27 cellular contexts compared by ENCODE assay signal in the genomic region with DNA sequence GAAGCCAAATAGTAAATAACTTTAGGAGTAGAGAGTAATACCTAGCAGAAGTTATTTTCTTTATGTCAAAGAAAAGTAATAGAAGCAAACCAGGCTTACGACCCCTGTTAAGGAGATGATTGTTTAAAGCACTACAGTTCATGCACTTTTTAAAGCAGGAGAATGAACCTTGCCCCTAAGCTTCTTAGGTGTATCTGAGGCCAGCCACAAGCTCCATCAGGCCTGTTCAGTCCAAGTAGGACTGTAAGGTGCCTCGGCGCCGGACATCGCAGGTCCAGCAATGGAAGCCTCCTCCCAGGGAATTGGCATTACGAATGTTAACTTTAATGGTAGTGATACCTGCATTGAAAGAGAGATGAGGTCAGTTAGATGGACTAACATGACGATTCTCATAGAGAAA.
"Had no signal": no experiment of that assay in that cellular context is flagged by ENCODE, and none has a peak within 500 bp of the region (broad histone marks: within the 10 kb centered on the region; RNA-seq: fewer than 3 reads in every experiment).

No MANE protein-coding gene starts in this region.

- FAIRE-seq: bronchial epithelial cell, frontal cortex had no signal

- H3K27me3 ChIP-seq: ascending aorta, brain microvascular endothelial cell, dorsolateral prefrontal cortex had no signal

- H3K4me3 Mint-ChIP-seq: activated CD4-positive, alpha-beta memory T cell treated with anti-CD3 and anti-CD28 coated beads, Interleukin-2, amount 10 ng/mL, durations not matched to agents 7 days and 5 days; activated CD4-positive, alpha-beta T cell treated with anti-CD3 and anti-CD28 coated beads for 36 hours; activated CD4-positive, alpha-beta T cell treated with anti-CD3 and anti-CD28 coated beads, Interleukin-2, amount 10 ng/mL, durations not matched to agents 24 days and 14 days; activated naive CD4-positive, alpha-beta T cell treated with anti-CD3 and anti-CD28 coated beads, Interleukin-2, amount 10 ng/mL, durations not matched to agents 7 days and 5 days; activated naive CD8-positive, alpha-beta T cell treated with anti-CD3 and anti-CD28 coated beads for 36 hours; activated T-cell treated with anti-CD3 and anti-CD28 coated beads, Interleukin-2, amount 50 U/mL, for 24 hours; activated T-cell treated with anti-CD3 and anti-CD28 coated beads, Interleukin-2, amount 50 U/mL, for 72 hours; central memory CD8-positive, alpha-beta T cell; dendritic cell treated with granulocyte-macrophage colony-stimulating factor and Interleukin-4, amounts not matched to agents 40 ng/mL and 50 ng/mL, for 4 days; endodermal cell had no signal

- H3K9me3 ChIP-seq: ascending aorta had no signal

- H3K9me3 Mint-ChIP-seq: activated CD4-positive, alpha-beta memory T cell treated with anti-CD3 and anti-CD28 coated beads, Interleukin-2, amount 10 ng/mL, durations not matched to agents 7 days and 5 days; activated CD4-positive, alpha-beta T cell treated with anti-CD3 and anti-CD28 coated beads, Interleukin-2, amount 10 ng/mL, durations not matched to agents 24 days and 14 days; activated naive CD4-positive, alpha-beta T cell treated with anti-CD3 and anti-CD28 coated beads, Interleukin-2, amount 10 ng/mL, durations not matched to agents 7 days and 5 days; activated naive CD8-positive, alpha-beta T cell treated with anti-CD3 and anti-CD28 coated beads for 36 hours; activated T-cell treated with anti-CD3 and anti-CD28 coated beads, Interleukin-2, amount 50 U/mL, for 24 hours; activated T-cell treated with anti-CD3 and anti-CD28 coated beads, Interleukin-2, amount 50 U/mL, for 72 hours; central memory CD8-positive, alpha-beta T cell; dendritic cell treated with granulocyte-macrophage colony-stimulating factor and Interleukin-4, amounts not matched to agents 40 ng/mL and 50 ng/mL, for 4 days; endodermal cell had no signal

- ATAC-seq: activated CD4-positive, alpha-beta T cell treated with anti-CD3 and anti-CD28 coated beads for 36 hours; activated T-cell treated with anti-CD3 and anti-CD28 coated beads, Interleukin-2, amount 50 U/mL, for 72 hours; esophagus mucosa had no signal

- DNase-seq: activated CD4-positive, alpha-beta memory T cell treated with anti-CD3 and anti-CD28 coated beads, Interleukin-2, amount 10 ng/mL, durations not matched to agents 7 days and 5 days; activated CD4-positive, alpha-beta T cell treated with anti-CD3 and anti-CD28 coated beads for 36 hours; activated CD4-positive, alpha-beta T cell treated with anti-CD3 and anti-CD28 coated beads, Interleukin-2, amount 10 ng/mL, durations not matched to agents 24 days and 14 days; activated CD4-positive, CD25-positive, alpha-beta regulatory T cell; activated CD4-positive, CD25-positive, alpha-beta regulatory T cell treated with anti-CD3 and anti-CD28 coated beads, Interleukin-2, amount 50 U/mL, for 72 hours; activated CD8-positive, alpha-beta memory T cell treated with anti-CD3 and anti-CD28 coated beads, Interleukin-2, amount 50 U/mL, for 48 hours; activated gamma-delta T cell; activated naive CD4-positive, alpha-beta T cell; activated naive CD4-positive, alpha-beta T cell treated with anti-CD3 and anti-CD28 coated beads, Interleukin-2, amount 10 ng/mL, durations not matched to agents 7 days and 5 days; activated naive CD8-positive, alpha-beta T cell treated with anti-CD3 and anti-CD28 coated beads for 36 hours; activated T-cell treated with anti-CD3 and anti-CD28 coated beads for 4 hours; activated T-cell treated with anti-CD3 and anti-CD28 coated beads, Interleukin-2, amount 50 U/mL, for 24 hours; activated T-cell treated with anti-CD3 and anti-CD28 coated beads, Interleukin-2, amount 50 U/mL, for 72 hours; brain microvascular endothelial cell; dorsolateral prefrontal cortex; effector memory CD4-positive, alpha-beta T cell; endodermal cell; foreskin fibroblast; head of caudate nucleus; T-helper 2 cell had no signal

- H3K4me1 ChIP-seq: ascending aorta had no signal

- H3K36me3 Mint-ChIP-seq: activated naive CD4-positive, alpha-beta T cell treated with anti-CD3 and anti-CD28 coated beads, Interleukin-2, amount 10 ng/mL, durations not matched to agents 7 days and 5 days; activated naive CD8-positive, alpha-beta T cell treated with anti-CD3 and anti-CD28 coated beads for 36 hours had no signal

- H3K27me3 Mint-ChIP-seq: activated CD4-positive, alpha-beta T cell treated with anti-CD3 and anti-CD28 coated beads for 36 hours; activated naive CD8-positive, alpha-beta T cell treated with anti-CD3 and anti-CD28 coated beads for 36 hours; activated T-cell treated with anti-CD3 and anti-CD28 coated beads, Interleukin-2, amount 50 U/mL, for 24 hours; dendritic cell treated with granulocyte-macrophage colony-stimulating factor and Interleukin-4, amounts not matched to agents 40 ng/mL and 50 ng/mL, for 4 days had no signal

- H3K36me3 ChIP-seq: brain microvascular endothelial cell had no signal

- H3K4me3 ChIP-seq: ascending aorta, coronary artery, dorsolateral prefrontal cortex had no signal

- H3K27ac Mint-ChIP-seq: activated CD4-positive, alpha-beta memory T cell treated with anti-CD3 and anti-CD28 coated beads, Interleukin-2, amount 10 ng/mL, durations not matched to agents 7 days and 5 days; activated CD4-positive, alpha-beta T cell treated with anti-CD3 and anti-CD28 coated beads for 36 hours; activated CD4-positive, alpha-beta T cell treated with anti-CD3 and anti-CD28 coated beads, Interleukin-2, amount 10 ng/mL, durations not matched to agents 24 days and 14 days; activated naive CD4-positive, alpha-beta T cell treated with anti-CD3 and anti-CD28 coated beads, Interleukin-2, amount 10 ng/mL, durations not matched to agents 7 days and 5 days; activated naive CD8-positive, alpha-beta T cell treated with anti-CD3 and anti-CD28 coated beads for 36 hours; activated T-cell treated with anti-CD3 and anti-CD28 coated beads, Interleukin-2, amount 50 U/mL, for 24 hours; activated T-cell treated with anti-CD3 and anti-CD28 coated beads, Interleukin-2, amount 50 U/mL, for 72 hours; dendritic cell treated with granulocyte-macrophage colony-stimulating factor and Interleukin-4, amounts not matched to agents 40 ng/mL and 50 ng/mL, for 4 days; endodermal cell had no signal

- H3K4me1 Mint-ChIP-seq: activated CD4-positive, alpha-beta memory T cell treated with anti-CD3 and anti-CD28 coated beads, Interleukin-2, amount 10 ng/mL, durations not matched to agents 7 days and 5 days; activated CD4-positive, alpha-beta T cell treated with anti-CD3 and anti-CD28 coated beads for 36 hours; activated CD4-positive, alpha-beta T cell treated with anti-CD3 and anti-CD28 coated beads, Interleukin-2, amount 10 ng/mL, durations not matched to agents 24 days and 14 days; activated naive CD4-positive, alpha-beta T cell treated with anti-CD3 and anti-CD28 coated beads, Interleukin-2, amount 10 ng/mL, durations not matched to agents 7 days and 5 days; activated naive CD8-positive, alpha-beta T cell treated with anti-CD3 and anti-CD28 coated beads for 36 hours; central memory CD8-positive, alpha-beta T cell; endodermal cell had no signal

- H3K27ac ChIP-seq: ascending aorta, brain microvascular endothelial cell, coronary artery had no signal
